ENCODE assay signal across 18 cellular contexts in genomic region chrX:136097871-136098805, GRCh38.
"Had no signal": no experiment of that assay in that cellular context is flagged by ENCODE, and none has a peak within 500 bp of the region (broad histone marks: within the 10 kb centered on the region; RNA-seq: fewer than 3 reads in every experiment).

No MANE protein-coding gene starts in this region.

- H3K9me3 Mint-ChIP-seq: activated CD4-positive, alpha-beta T cell treated with anti-CD3 and anti-CD28 coated beads, Interleukin-2, amount 10 ng/mL, durations not matched to agents 24 days and 14 days; activated naive CD4-positive, alpha-beta T cell treated with anti-CD3 and anti-CD28 coated beads for 36 hours; activated T-helper 17 cell treated with anti-CD3 and anti-CD28 coated beads, Interleukin-2, amount 50 U/mL, for 72 hours; memory B cell; natural killer cell treated with Interleukin-12 subunit alpha and Interleukin-12 subunit beta and Interleukin-15 and Interleukin-18, amount 100 ng/mL, for 72 hours had no signal

- H3K4me1 Mint-ChIP-seq: activated CD4-positive, alpha-beta T cell treated with anti-CD3 and anti-CD28 coated beads, Interleukin-2, amount 10 ng/mL, durations not matched to agents 24 days and 14 days; activated T-helper 17 cell treated with anti-CD3 and anti-CD28 coated beads, Interleukin-2, amount 50 U/mL, for 72 hours; memory B cell had no signal

- H3K27ac Mint-ChIP-seq: activated CD4-positive, alpha-beta T cell treated with anti-CD3 and anti-CD28 coated beads, Interleukin-2, amount 10 ng/mL, durations not matched to agents 24 days and 14 days; activated naive CD4-positive, alpha-beta T cell treated with anti-CD3 and anti-CD28 coated beads for 36 hours; activated T-helper 17 cell treated with anti-CD3 and anti-CD28 coated beads, Interleukin-2, amount 50 U/mL, for 72 hours; memory B cell; natural killer cell treated with Interleukin-12 subunit alpha and Interleukin-12 subunit beta and Interleukin-15 and Interleukin-18, amount 100 ng/mL, for 72 hours had no signal

- ATAC-seq: activated T-helper 17 cell treated with anti-CD3 and anti-CD28 coated beads, Interleukin-2, amount 50 U/mL, for 72 hours; gastrocnemius medialis; heart left ventricle; left ventricle myocardium superior; natural killer cell treated with Interleukin-12 subunit alpha and Interleukin-12 subunit beta and Interleukin-15 and Interleukin-18, amount 100 ng/mL, for 72 hours had no signal

- DNase-seq: activated CD4-positive, alpha-beta T cell treated with anti-CD3 and anti-CD28 coated beads, Interleukin-2, amount 10 ng/mL, durations not matched to agents 24 days and 14 days; activated CD4-positive, CD25-positive, alpha-beta regulatory T cell; activated CD8-positive, alpha-beta memory T cell treated with anti-CD3 and anti-CD28 coated beads for 24 hours; activated naive CD4-positive, alpha-beta T cell treated with anti-CD3 and anti-CD28 coated beads for 36 hours; erythroblast; gastrocnemius medialis; heart left ventricle; left ventricle myocardium superior; posterior cingulate gyrus; stimulated activated CD4-positive, alpha-beta T cell treated with anti-CD3 and anti-CD28 coated beads, Interleukin-15, amount 100 ng/mL, for 24 hours; stimulated activated CD4-positive, alpha-beta T cell treated with anti-CD3 and anti-CD28 coated beads, Interleukin-4, amount 100 ng/mL, for 1 hour; stimulated activated naive CD4-positive, alpha-beta T cell; substantia nigra; trophoblast cell had no signal

- H3K9me3 ChIP-seq: gastrocnemius medialis, heart left ventricle had no signal

- H3K27ac ChIP-seq: gastrocnemius medialis, heart left ventricle, skin epidermis had no signal

- H3K4me3 Mint-ChIP-seq: activated CD4-positive, alpha-beta T cell treated with anti-CD3 and anti-CD28 coated beads, Interleukin-2, amount 10 ng/mL, durations not matched to agents 24 days and 14 days; activated naive CD4-positive, alpha-beta T cell treated with anti-CD3 and anti-CD28 coated beads for 36 hours; activated T-helper 17 cell treated with anti-CD3 and anti-CD28 coated beads, Interleukin-2, amount 50 U/mL, for 72 hours; memory B cell; natural killer cell treated with Interleukin-12 subunit alpha and Interleukin-12 subunit beta and Interleukin-15 and Interleukin-18, amount 100 ng/mL, for 72 hours had no signal

- H3K27me3 Mint-ChIP-seq: activated CD4-positive, alpha-beta T cell treated with anti-CD3 and anti-CD28 coated beads, Interleukin-2, amount 10 ng/mL, durations not matched to agents 24 days and 14 days; activated T-helper 17 cell treated with anti-CD3 and anti-CD28 coated beads, Interleukin-2, amount 50 U/mL, for 72 hours; memory B cell had no signal

- H3K36me3 Mint-ChIP-seq: memory B cell; natural killer cell treated with Interleukin-12 subunit alpha and Interleukin-12 subunit beta and Interleukin-15 and Interleukin-18, amount 100 ng/mL, for 72 hours had no signal

- H3K36me3 ChIP-seq: gastrocnemius medialis, heart left ventricle had no signal

- H3K4me1 ChIP-seq: gastrocnemius medialis, heart left ventricle had no signal

- H3K4me3 ChIP-seq: gastrocnemius medialis, heart left ventricle, skin epidermis had no signal

- H3K27me3 ChIP-seq: gastrocnemius medialis, heart left ventricle had no signal
